8 cellular contexts compared by ENCODE assay signal in the genomic region with DNA sequence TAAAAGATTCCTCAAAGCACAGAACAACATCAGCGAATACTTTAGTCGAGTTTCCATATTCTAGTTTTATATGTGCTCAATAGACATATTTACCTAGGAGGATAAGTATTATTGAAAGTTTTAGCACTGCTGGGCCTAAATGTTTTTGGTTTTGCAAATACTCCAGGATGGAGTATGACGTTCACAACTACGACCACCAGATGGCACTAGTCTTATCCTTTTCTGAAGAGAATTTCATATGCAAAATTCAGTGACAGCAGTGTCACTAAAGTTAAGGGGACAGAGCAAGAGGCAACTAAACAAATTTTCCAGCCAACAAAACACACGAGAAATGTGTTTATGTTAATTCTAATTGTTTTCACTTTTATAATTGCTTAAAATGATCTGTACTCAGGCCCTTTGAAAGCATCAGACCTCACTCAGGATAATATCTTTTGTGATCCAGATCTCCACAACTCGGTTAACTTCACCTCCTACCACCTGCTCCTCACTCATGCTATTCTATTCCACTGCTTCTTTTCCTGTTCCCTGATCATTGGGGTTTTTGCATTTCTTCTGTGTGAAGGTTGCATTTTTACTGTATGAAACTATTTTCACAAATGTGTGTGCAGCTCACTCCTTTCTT.
DNase-seq lines count a peak whose midpoint lies in the region; ATAC-seq, FAIRE-seq and TF ChIP-seq lines count a peak whose summit lies in the region.

No MANE protein-coding gene starts in this region.

- H2AFZ ChIP-seq in H9 (ENCODE audit: low read length), result no peak overlapping the region
- H2AFZ ChIP-seq in keratinocyte (ENCODE audit: control insufficient read depth, low read length), result no peak overlapping the region

- H3K9ac ChIP-seq in H9 (ENCODE audit: extremely low read depth, insufficient read length, low read length), result no peak overlapping the region
- H3K9ac ChIP-seq in keratinocyte (ENCODE audit: control insufficient read depth, extremely low read depth, insufficient read depth, low read length), result no peak overlapping the region

- H3K9me1 ChIP-seq in keratinocyte (ENCODE audit: control insufficient read depth, extremely low read depth, insufficient read depth, low read length), result no peaks in the 10 kb centered on the region

- no peak overlapping the region for H3K4me3 Mint-ChIP-seq in activated T-cell treated with anti-CD3 and anti-CD28 coated beads, Interleukin-2, amount 50 U/mL, for 4 hours
- H3K4me3 Mint-ChIP-seq in H9 (no peak overlapping the region), brain (no peak overlapping the region)

- H3K9me3 Mint-ChIP-seq in activated T-cell treated with anti-CD3 and anti-CD28 coated beads, Interleukin-2, amount 50 U/mL, for 4 hours, result no peaks in the 10 kb centered on the region
- H3K9me3 Mint-ChIP-seq in H9, result no peaks in the 10 kb centered on the region
- H3K9me3 Mint-ChIP-seq in brain, result no peaks in the 10 kb centered on the region

- no peak overlapping the region for H3K27ac Mint-ChIP-seq in H9
- peak overlapping the region in 1 of 5 experiments; percentile 3 for H3K27ac Mint-ChIP-seq in brain

- no peak overlapping the region for H4K5ac ChIP-seq in H9 (ENCODE audit: insufficient read length, low read depth, low read length)

- H3K18ac ChIP-seq in H9 (ENCODE audit: insufficient read length, low read depth, low read length), result no peak overlapping the region

- no peaks in the 10 kb centered on the region for H3K79me1 ChIP-seq in H9 (ENCODE audit: insufficient read depth, low read depth, low read length, poor library complexity, severe bottlenecking)

- H2BK5ac ChIP-seq in H9 (ENCODE audit: insufficient read length, low read length), result no peak overlapping the region

- peak; percentile 80 for TF ChIP-seq CTCF in H9 (conservative IDR thresholded peaks at IDR 0.05)
- TF ChIP-seq CTCF in brain (conservative IDR thresholded peaks at IDR 0.05), result peak; percentile 83 to 85
- peak; percentile 35 to 57 (median 50) for TF ChIP-seq CTCF in keratinocyte (optimal IDR thresholded peaks at IDR 0.05 in 1 of 3, IDR thresholded peaks at IDR 0.05 in 1 of 3, conservative IDR thresholded peaks at IDR 0.05 in 1 of 3; ENCODE audit: extremely low read depth in 1 of 3, insufficient read depth in 2 of 3, low read length in 3 of 3)

- no peak overlapping the region for H2AK5ac ChIP-seq in H9 (ENCODE audit: insufficient read length, low read length)

- no peaks in the 10 kb centered on the region for H3K23me2 ChIP-seq in H9 (ENCODE audit: insufficient read length, low read depth, low read length, poor library complexity, severe bottlenecking)

- no peak for ATAC-seq in activated T-cell treated with anti-CD3 and anti-CD28 coated beads, Interleukin-2, amount 50 U/mL, for 4 hours

- H2BK15ac ChIP-seq in H9 (ENCODE audit: low read depth, low read length), result no peak overlapping the region

- H3K27me3 ChIP-seq in H9 (ENCODE audit: insufficient read depth, low read length) (no peaks in the 10 kb centered on the region), keratinocyte (ENCODE audit: control insufficient read depth, extremely low read depth, insufficient read depth, low read length) (no peaks in the 10 kb centered on the region)

- H3T11ph ChIP-seq in H9 (ENCODE audit: low read length), result no peak overlapping the region

- H3K79me2 ChIP-seq in H9 (ENCODE audit: insufficient read depth, low read length) (no peaks in the 10 kb centered on the region), keratinocyte (ENCODE audit: control insufficient read depth, insufficient read depth, low read length) (no peaks in the 10 kb centered on the region)

- no peaks in the 10 kb centered on the region for H3K4me1 Mint-ChIP-seq in activated T-cell treated with anti-CD3 and anti-CD28 coated beads, Interleukin-2, amount 50 U/mL, for 4 hours (ENCODE audit: low read depth)
- H3K4me1 Mint-ChIP-seq in H9, result peaks cover 14 to 25% of the 10 kb centered on the region in 2 experiments
- peaks cover 44% of the 10 kb centered on the region for H3K4me1 Mint-ChIP-seq in brain

- H3K27me3 Mint-ChIP-seq in activated T-cell treated with anti-CD3 and anti-CD28 coated beads, Interleukin-2, amount 50 U/mL, for 4 hours (ENCODE audit: low read depth), result no peaks in the 10 kb centered on the region
- H3K27me3 Mint-ChIP-seq in H9 (ENCODE audit: low read depth) (no peaks in the 10 kb centered on the region), brain (no peaks in the 10 kb centered on the region)

- H3K27ac ChIP-seq in H9 (ENCODE audit: insufficient read length, low read depth, low read length) (no peak overlapping the region), keratinocyte (ENCODE audit: control insufficient read depth, insufficient read depth, low read length) (no peak overlapping the region)

- no peak overlapping the region for H2BK20ac ChIP-seq in H9 (ENCODE audit: low read depth, low read length, poor library complexity, severe bottlenecking)

- WGBS in H9 (ENCODE audit: extremely low coverage, insufficient read length, low lambda C conversion rate), result no CpG with 5 or more reads among the region's 6 CpGs

- H3K9me3 ChIP-seq in H9 (ENCODE audit: control insufficient read depth, low read depth, low read length), result no peaks in the 10 kb centered on the region
- H3K9me3 ChIP-seq in keratinocyte (ENCODE audit: control insufficient read depth, low read depth, low read length), result no peaks in the 10 kb centered on the region

- no peaks in the 10 kb centered on the region for H3K36me3 Mint-ChIP-seq in activated T-cell treated with anti-CD3 and anti-CD28 coated beads, Interleukin-2, amount 50 U/mL, for 4 hours (ENCODE audit: insufficient read depth)
- H3K36me3 Mint-ChIP-seq in H9 (ENCODE audit: insufficient read depth in 1 of 3, low read depth in 3 of 3) (no peaks in the 10 kb centered on the region), brain (no peaks in the 10 kb centered on the region)

- H3K36me3 ChIP-seq in keratinocyte (ENCODE audit: control insufficient read depth in 2 of 2, extremely low read depth in 1 of 2, insufficient read depth in 2 of 2, low read length in 2 of 2), result no peaks in the 10 kb centered on the region

- FAIRE-seq in keratinocyte (lab: Jason Lieb, UNC), result no peak

- no peak overlapping the region for H4K91ac ChIP-seq in H9 (ENCODE audit: insufficient read length, low read depth, low read length)

- no peak overlapping the region for H3K4me2 ChIP-seq in H9 (ENCODE audit: insufficient read depth, insufficient read length, low read length)
- H3K4me2 ChIP-seq in keratinocyte (ENCODE audit: control insufficient read depth, extremely low read depth, insufficient read depth, low read depth, low read length), result no peak overlapping the region

- H3K56ac ChIP-seq in H9 (ENCODE audit: insufficient read length, low read depth, low read length), result no peak overlapping the region

- in situ Hi-C loops in KBM-7 (cut with MboI; ENCODE audit: low pct_unique_long_range_greater_than_20kb, low sequenced_read_pairs), result no loop called here

- H4K20me1 ChIP-seq in H9 (ENCODE audit: control insufficient read depth, insufficient read depth, insufficient read length) (no peaks in the 10 kb centered on the region), keratinocyte (ENCODE audit: control insufficient read depth, extremely low read depth, insufficient read depth, low read length) (no peaks in the 10 kb centered on the region)

- no peak overlapping the region for H3K4ac ChIP-seq in H9 (ENCODE audit: low read depth, low read length)

- dilution Hi-C loops in keratinocyte (cut with MboI; ENCODE audit: extremely low pct_ligation_motif_present, low sequenced_read_pairs), result loop anchor here (25.0 kb wide), 1 partner anchor 296 kb away; no protein-coding TSS in a partner anchor

- no peak overlapping the region for H2BK120ac ChIP-seq in H9 (ENCODE audit: low read depth, low read length, poor library complexity, severe bottlenecking)

- H3K14ac ChIP-seq in H9 (ENCODE audit: insufficient read depth, low read length), result no peak overlapping the region

- H4K8ac ChIP-seq in H9 (replicated peaks; ENCODE audit: insufficient read length, low read depth, low read length), result no peak overlapping the region

- H2BK12ac ChIP-seq in H9 (ENCODE audit: insufficient read length, low read depth, low read length), result no peak overlapping the region

- H3K23ac ChIP-seq in H9 (ENCODE audit: insufficient read length, low read depth, low read length), result no peak overlapping the region

- DNase-seq in activated T-cell treated with anti-CD3 and anti-CD28 coated beads for 4 hours, result peak; percentile 5
- DNase-seq in activated T-cell treated with anti-CD3 and anti-CD28 coated beads, Interleukin-2, amount 50 U/mL, for 4 hours, result no peak
- peak; percentile 38 for DNase-seq in H9
- peak; percentile 60 for DNase-seq in KBM-7
- peak; percentile 38 for DNase-seq in OCI-M2 (lab: John Stamatoyannopoulos, UW; ENCODE audit: unreplicated experiment)
- no peak for DNase-seq in keratinocyte (ENCODE audit: low read depth, low spot score)
- peak; percentile 6 to 19 (median 8) for DNase-seq in stimulated activated CD4-positive, alpha-beta T cell treated with anti-CD3 and anti-CD28 coated beads, TNF-alpha, amount 100 ng/mL, for 48 hours (ENCODE audit: low read depth in 3 of 3)

- H3K4me1 ChIP-seq in H9 (ENCODE audit: insufficient read depth, low read length) (peaks cover 5% of the 10 kb centered on the region; the same call in 1 of the 2 replicates), keratinocyte (ENCODE audit: control insufficient read depth, extremely low read depth, insufficient read depth, low read length) (no peaks in the 10 kb centered on the region)

- no peak overlapping the region for H3K4me3 ChIP-seq in keratinocyte (ENCODE audit: control insufficient read depth in 2 of 3, extremely low read depth in 1 of 3, insufficient read depth in 2 of 3, low read depth in 1 of 3, low read length in 3 of 3)

Comparison
In these comparisons a context has a peak if more than half of its experiments do, and no peak if none do; other contexts are left out.
1. DNase-seq: peak in activated T-cell treated with anti-CD3 and anti-CD28 coated beads for 4 hours (single experiment), H9 (single experiment), KBM-7 (single experiment), OCI-M2 (single experiment) and stimulated activated CD4-positive, alpha-beta T cell treated with anti-CD3 and anti-CD28 coated beads, TNF-alpha, amount 100 ng/mL, for 48 hours (3 of 3); none in activated T-cell treated with anti-CD3 and anti-CD28 coated beads, Interleukin-2, amount 50 U/mL, for 4 hours (single experiment) and keratinocyte (single experiment).
2. Peak in every context shown above with its lines, with median percentiles within 50 percentile points of each other: CTCF ChIP-seq.